Comparison of ENCODE assay signal across 8 cellular contexts in the genomic region with DNA sequence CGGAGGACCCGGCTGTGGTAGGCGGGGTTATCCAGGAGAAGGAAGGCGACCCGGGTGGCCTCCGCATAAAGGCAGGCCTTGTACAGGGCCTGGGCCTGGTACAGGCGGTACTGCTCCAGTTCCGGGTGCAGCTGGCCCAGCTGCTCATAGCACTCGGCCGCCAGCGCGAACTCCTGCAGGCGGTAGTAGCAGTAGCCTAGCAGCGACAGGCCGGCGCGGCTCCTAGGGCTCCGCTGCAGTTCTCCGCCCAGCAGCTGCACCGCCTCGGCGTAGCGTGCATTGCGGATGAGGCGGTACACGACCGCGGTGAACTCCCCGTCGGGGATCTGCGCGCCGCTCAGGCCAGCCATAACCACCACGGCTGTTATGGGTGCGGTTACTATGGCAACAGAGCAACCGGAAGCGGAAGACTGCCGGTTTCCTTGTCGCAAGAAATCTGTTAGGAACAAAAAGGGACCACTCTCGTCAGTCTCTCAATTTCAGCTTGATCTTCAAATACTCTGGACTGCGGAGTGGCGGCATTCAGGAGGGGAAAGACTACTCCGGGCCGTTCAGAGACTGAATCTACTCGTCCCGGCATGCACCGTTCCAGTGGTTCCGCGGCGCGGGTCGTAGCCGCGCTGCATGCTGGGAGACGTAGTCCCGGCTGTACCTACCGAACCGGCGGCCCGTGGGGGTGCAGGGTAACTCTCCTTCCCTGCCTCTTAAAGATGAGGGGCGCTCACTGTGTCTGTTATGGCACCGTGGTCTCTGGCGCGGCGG.
DNase-seq lines count a peak whose midpoint lies in the region; ATAC-seq and TF ChIP-seq lines count a peak whose summit lies in the region.

No MANE protein-coding gene starts in this region.

- peaks cover 2% of the 10 kb centered on the region for H3K36me3 Mint-ChIP-seq in neural progenitor cell

- POLR2A ChIA-PET in HCT116 (lab: Charles Lee) = no interaction called here

- H4K20me1 ChIP-seq in HCT116 (ENCODE audit: insufficient read depth) (no peaks in the 10 kb centered on the region), MM.1S (ENCODE audit: insufficient read depth, low read length) (no peaks in the 10 kb centered on the region), neural progenitor cell (ENCODE audit: low read depth) (no peaks in the 10 kb centered on the region)

- H3K4me1 ChIP-seq in HCT116 (ENCODE audit: control insufficient read depth in 1 of 2, insufficient read depth in 2 of 2, low read length in 2 of 2) = peaks cover 0 to 16% of the 10 kb centered on the region in 2 experiments; a peak in 2 of 4 replicates
- peaks cover 26% of the 10 kb centered on the region for H3K4me1 ChIP-seq in MM.1S (ENCODE audit: low read length)
- H3K4me1 ChIP-seq in neural progenitor cell = no peaks in the 10 kb centered on the region
- H3K4me1 ChIP-seq in stomach = peaks cover 3 to 13% (median 12%) of the 10 kb centered on the region in 4 donors

- peak overlapping the region; percentile 73 for H3K9ac ChIP-seq in HCT116 (ENCODE audit: low read length)
- H3K9ac ChIP-seq in MM.1S (ENCODE audit: low read length) = peak overlapping the region; percentile 88
- peak overlapping the region; percentile 56 for H3K9ac ChIP-seq in neural progenitor cell

- no peaks in the 10 kb centered on the region for H3K9me2 ChIP-seq in HCT116 (ENCODE audit: insufficient read depth)
- H3K9me2 ChIP-seq in MM.1S (replicated peaks; ENCODE audit: insufficient read depth, low read length) = no peaks in the 10 kb centered on the region

- no peaks in the 10 kb centered on the region for H3K9me3 ChIP-seq in HCT116 (ENCODE audit: control insufficient read depth in 1 of 2, insufficient read depth in 1 of 2, low read depth in 1 of 2, low read length in 2 of 2)
- no peaks in the 10 kb centered on the region for H3K9me3 ChIP-seq in MM.1S (replicated peaks; ENCODE audit: insufficient read depth, low read length)
- H3K9me3 ChIP-seq in neural progenitor cell (ENCODE audit: low read depth) = no peaks in the 10 kb centered on the region
- H3K9me3 ChIP-seq in stomach = no peaks in the 10 kb centered on the region

- RAD21 ChIA-PET in HCT116 (lab: Charles Lee; ENCODE audit: low non-redundant PET in 1 of 2, low total read pairs in 2 of 2, uncharacterized antibody in 2 of 2, unreplicated experiment in 2 of 2) = no interaction called here

- H3K27me3 ChIP-seq in HCT116 (ENCODE audit: insufficient read depth, low read length) = no peaks in the 10 kb centered on the region
- H3K27me3 ChIP-seq in MM.1S (replicated peaks; ENCODE audit: insufficient read depth, low read length) = no peaks in the 10 kb centered on the region
- no peaks in the 10 kb centered on the region for H3K27me3 ChIP-seq in neural progenitor cell
- no peaks in the 10 kb centered on the region for H3K27me3 ChIP-seq in stomach

- TF ChIP-seq POLR2A in HCT116 (IDR thresholded peaks at IDR 0.05; ENCODE audit: borderline replicate concordance, extremely low read depth, insufficient read depth, insufficient read length) (peak; percentile 26), stomach (IDR thresholded peaks at IDR 0.05) (no peak)

- peaks cover 12% of the 10 kb centered on the region for H3K9me3 Mint-ChIP-seq in neural progenitor cell

- intact Hi-C loops in HCT116 (cut with micrococcal nuclease) (no loop called here), stomach (cut with DNase I; ENCODE audit: low total_unique reads) (loop anchor here (10.0 kb wide), 1 partner anchor 72 kb away; no protein-coding TSS in a partner anchor)

- CTCF ChIA-PET in HCT116 (lab: Charles Lee) = no interaction called here

- H3K4me3 ChIP-seq in HCT116 (replicated peaks in 1 of 2; ENCODE audit: low read depth in 1 of 2, low read length in 2 of 2) (peak overlapping the region; percentile 71 to 72), MM.1S (ENCODE audit: low read length) (peak overlapping the region; percentile 92), neural progenitor cell (peak overlapping the region; percentile 93), stomach (peak overlapping the region; percentile 59 to 76 (median 69))

- peak overlapping the region; percentile 72 for H2AFZ ChIP-seq in HCT116 (ENCODE audit: low read depth, low read length, poor library complexity, severe bottlenecking)
- H2AFZ ChIP-seq in MM.1S (ENCODE audit: low read length) = peak overlapping the region; percentile 93
- peak overlapping the region; percentile 100 for H2AFZ ChIP-seq in neural progenitor cell (replicated peaks)

- peaks cover 8% of the 10 kb centered on the region for H3K4me1 Mint-ChIP-seq in neural progenitor cell

- BruUV-seq in HCT116 (replicated peaks; lab: Mats Ljungman, UMichigan) = TSS peak; percentile 77

- DNase-seq in GDM1 (lab: John Stamatoyannopoulos, UW) = peak; percentile 87
- peak; percentile 70 for DNase-seq in HCT116 (ENCODE audit: low read depth, low spot score)
- peak; percentile 92 for DNase-seq in MM.1S
- peak; percentile 54 for DNase-seq in SHP77 treated with DMSO at 0.1 percent for 48 hours (lab: John Stamatoyannopoulos, UW)
- DNase-seq in activated naive CD4-positive, alpha-beta T cell (lab: John Stamatoyannopoulos, UW) = peak; percentile 76 to 87 (median 85)
- DNase-seq in foreskin melanocyte = peak; percentile 88
- DNase-seq in neural progenitor cell (ENCODE audit: low spot score) = peak; percentile 97
- peak; percentile 86 for DNase-seq in stomach

- peak; percentile 97 for ATAC-seq in HCT116

- TF ChIP-seq CTCF in HCT116 (IDR thresholded peaks at IDR 0.05 in 2 of 3, conservative IDR thresholded peaks at IDR 0.05 in 1 of 3; ENCODE audit: borderline replicate concordance in 1 of 3, insufficient read depth in 1 of 3, low read depth in 2 of 3, low read length in 2 of 3) (no peak), MM.1S (IDR thresholded peaks at IDR 0.05; ENCODE audit: low read length) (no peak), neural progenitor cell (IDR thresholded peaks at IDR 0.05) (no peak), stomach (IDR thresholded peaks at IDR 0.05) (peak in 1 of 7 experiments; percentile 13)

- H3F3A ChIP-seq in MM.1S (ENCODE audit: insufficient read depth, low read length) (peaks cover 17% of the 10 kb centered on the region), neural progenitor cell (ENCODE audit: low read depth) (no peaks in the 10 kb centered on the region)

- no peak for TF ChIP-seq EP300 in stomach (IDR thresholded peaks at IDR 0.05)

- H3K36me3 ChIP-seq in HCT116 (ENCODE audit: control insufficient read depth in 1 of 2, insufficient read depth in 2 of 2, low read length in 2 of 2) = no peaks in the 10 kb centered on the region
- H3K36me3 ChIP-seq in MM.1S (replicated peaks; ENCODE audit: insufficient read depth, low read length) = no peaks in the 10 kb centered on the region
- no peaks in the 10 kb centered on the region for H3K36me3 ChIP-seq in neural progenitor cell
- H3K36me3 ChIP-seq in stomach = no peaks in the 10 kb centered on the region

- H3K4me3 Mint-ChIP-seq in neural progenitor cell = peak overlapping the region; percentile 93

- TF ChIP-seq RAD21 in HCT116 (IDR thresholded peaks at IDR 0.05; ENCODE audit: low read depth) = no peak

- no peaks in the 10 kb centered on the region for H3K27me3 Mint-ChIP-seq in neural progenitor cell (ENCODE audit: insufficient read depth, low read depth)

- H3K27ac Mint-ChIP-seq in neural progenitor cell = peak overlapping the region; percentile 100

- peak overlapping the region; percentile 93 for H3K4me2 ChIP-seq in HCT116 (ENCODE audit: low read length)
- H3K4me2 ChIP-seq in MM.1S (ENCODE audit: low read depth, low read length) = peak overlapping the region; percentile 88
- peak overlapping the region; percentile 87 for H3K4me2 ChIP-seq in neural progenitor cell

- 0 to 1% (median 1%) methylated on average over 28 to 65 of the region's 65 CpGs for WGBS in stomach, 5 donors

- H3K79me2 ChIP-seq in HCT116 (ENCODE audit: insufficient read depth, low read length) (no peaks in the 10 kb centered on the region), MM.1S (ENCODE audit: low read length) (no peaks in the 10 kb centered on the region), neural progenitor cell (ENCODE audit: low read depth) (peaks cover 2% of the 10 kb centered on the region)

- peak overlapping the region; percentile 77 for H3K27ac ChIP-seq in HCT116 (ENCODE audit: low read depth, low read length)
- peak overlapping the region; percentile 84 for H3K27ac ChIP-seq in MM.1S (ENCODE audit: low read length)
- peak overlapping the region; percentile 77 for H3K27ac ChIP-seq in neural progenitor cell
- peak overlapping the region; percentile 93 to 99 (median 95) for H3K27ac ChIP-seq in stomach

TF ChIP-seq in HCT116, 20 proteins besides CTCF, POLR2A, EP300 and RAD21 (continues in another document):
- TF ChIP-seq EZH2 (IDR thresholded peaks at IDR 0.05) = no peak
- peak; percentile 92 for TF ChIP-seq ELF1 (IDR thresholded peaks at IDR 0.05; ENCODE audit: borderline replicate concordance, low read depth)
- TF ChIP-seq, protein P1, sequence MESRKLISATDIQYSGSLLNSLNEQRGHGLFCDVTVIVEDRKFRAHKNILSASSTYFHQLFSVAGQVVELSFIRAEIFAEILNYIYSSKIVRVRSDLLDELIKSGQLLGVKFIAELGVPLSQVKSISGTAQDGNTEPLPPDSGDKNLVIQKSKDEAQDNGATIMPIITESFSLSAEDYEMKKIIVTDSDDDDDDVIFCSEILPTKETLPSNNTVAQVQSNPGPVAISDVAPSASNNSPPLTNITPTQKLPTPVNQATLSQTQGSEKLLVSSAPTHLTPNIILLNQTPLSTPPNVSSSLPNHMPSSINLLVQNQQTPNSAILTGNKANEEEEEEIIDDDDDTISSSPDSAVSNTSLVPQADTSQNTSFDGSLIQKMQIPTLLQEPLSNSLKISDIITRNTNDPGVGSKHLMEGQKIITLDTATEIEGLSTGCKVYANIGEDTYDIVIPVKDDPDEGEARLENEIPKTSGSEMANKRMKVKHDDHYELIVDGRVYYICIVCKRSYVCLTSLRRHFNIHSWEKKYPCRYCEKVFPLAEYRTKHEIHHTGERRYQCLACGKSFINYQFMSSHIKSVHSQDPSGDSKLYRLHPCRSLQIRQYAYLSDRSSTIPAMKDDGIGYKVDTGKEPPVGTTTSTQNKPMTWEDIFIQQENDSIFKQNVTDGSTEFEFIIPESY (IDR thresholded peaks at IDR 0.05; ENCODE audit: extremely low read depth, insufficient replicate concordance, low read length) = peak; percentile 28
- TF ChIP-seq EZH2phosphoT487 (IDR thresholded peaks at IDR 0.05; ENCODE audit: borderline replicate concordance) = no peak
- TF ChIP-seq POLR2AphosphoS5 (IDR thresholded peaks at IDR 0.05; ENCODE audit: low read depth, low read length) = peak; percentile 53; the same call in 1 of the 2 replicates
- TF ChIP-seq, protein P2, sequence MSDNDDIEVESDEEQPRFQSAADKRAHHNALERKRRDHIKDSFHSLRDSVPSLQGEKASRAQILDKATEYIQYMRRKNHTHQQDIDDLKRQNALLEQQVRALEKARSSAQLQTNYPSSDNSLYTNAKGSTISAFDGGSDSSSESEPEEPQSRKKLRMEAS (IDR thresholded peaks at IDR 0.05) = no peak
- TF ChIP-seq CBX3 (IDR thresholded peaks at IDR 0.05; ENCODE audit: low read depth) = no peak
- TF ChIP-seq, protein P3, sequence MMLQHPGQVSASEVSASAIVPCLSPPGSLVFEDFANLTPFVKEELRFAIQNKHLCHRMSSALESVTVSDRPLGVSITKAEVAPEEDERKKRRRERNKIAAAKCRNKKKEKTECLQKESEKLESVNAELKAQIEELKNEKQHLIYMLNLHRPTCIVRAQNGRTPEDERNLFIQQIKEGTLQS (IDR thresholded peaks at IDR 0.05) = no peak

Comparison
In these comparisons a context has a peak if more than half of its experiments do, and no peak if none do; other contexts are left out.
1. Peak in every context shown above with its lines: DNase-seq, ATAC-seq, H3K4me3 ChIP-seq and H3K27ac ChIP-seq.